ENCODE assay signal across 13 cellular contexts in genomic region chr2:37797081-37797480, GRCh38.
DNase-seq lines count a peak whose midpoint lies in the region; ATAC-seq, FAIRE-seq and TF ChIP-seq lines count a peak whose summit lies in the region.
"Had no signal": no experiment of that assay in that cellular context is flagged by ENCODE, and none has a peak within 500 bp of the region (broad histone marks: within the 10 kb centered on the region; RNA-seq: fewer than 3 reads in every experiment).

No MANE protein-coding gene starts in this region.

- H3K18ac ChIP-seq in mesendoderm (ENCODE audit: low read length) = peak overlapping the region; percentile 68

- no peak overlapping the region for H3K9ac ChIP-seq in mesendoderm (ENCODE audit: low read length)
- H3K9ac ChIP-seq: parathyroid adenoma had no signal

- no peaks in the 10 kb centered on the region for H3K79me1 ChIP-seq in mesendoderm (ENCODE audit: low read length)

- no peak for TF ChIP-seq POLR2A in A549 (IDR thresholded peaks at IDR 0.05; ENCODE audit: low read length)

- no peaks in the 10 kb centered on the region for H3K27me3 ChIP-seq in mesendoderm (ENCODE audit: insufficient read depth, low read length, poor library complexity)
- H3K27me3 ChIP-seq: tibial nerve had no signal

- H3K4me3 ChIP-seq in A549 (no peak overlapping the region), mesendoderm (ENCODE audit: low read length) (no peak overlapping the region)
- H3K4me3 ChIP-seq: SK-N-MC, tibial nerve had no signal

- H4K8ac ChIP-seq in mesendoderm (ENCODE audit: low read depth, low read length) = no peak overlapping the region

- H3K4me2 ChIP-seq in A549 (no peak overlapping the region), mesendoderm (ENCODE audit: low read length) (no peak overlapping the region)

- H3K56ac ChIP-seq in mesendoderm (ENCODE audit: low read length) = no peak overlapping the region

- no peak for TF ChIP-seq CTCF in A549 (IDR thresholded peaks at IDR 0.05)

- H2BK120ac ChIP-seq in mesendoderm (ENCODE audit: low read depth, low read length) = no peak overlapping the region

- peaks cover 35% of the 10 kb centered on the region for H3K4me1 ChIP-seq in A549
- no peaks in the 10 kb centered on the region for H3K4me1 ChIP-seq in mesendoderm (ENCODE audit: control insufficient read depth, low read depth, low read length)
- H3K4me1 ChIP-seq: parathyroid adenoma had no signal

- CTCF ChIA-PET in A549 (lab: Yijun Ruan, JAX) = interaction anchor here (1.1 to 3.5 kb wide), 6 partner anchors 12 to 401 kb away, joined by 3 to 13 read pairs (median 6); no protein-coding TSS in a partner anchor

- TF ChIP-seq EP300 in A549 (IDR thresholded peaks at IDR 0.05) = no peak

- no peak overlapping the region for H2BK5ac ChIP-seq in mesendoderm (ENCODE audit: low read length)

- POLR2A ChIA-PET in A549 (lab: Yijun Ruan, JAX) = no interaction called here

- no peaks in the 10 kb centered on the region for H3K9me3 ChIP-seq in A549
- H3K9me3 ChIP-seq: tibial nerve had no signal

- H3K23ac ChIP-seq in mesendoderm (ENCODE audit: low read length) = no peak overlapping the region

- ATAC-seq in A549 = no peak
- ATAC-seq in GM21447 (IDR thresholded peaks at IDR 0.05; ENCODE audit: unreplicated experiment) = no peak
- ATAC-seq: activated naive CD4-positive, alpha-beta T cell treated with anti-CD3 and anti-CD28 coated beads, Interleukin-2, amount 50 U/mL, for 72 hours had no signal

- no peak for DNase-seq in A549 (ENCODE audit: low read depth in 1 of 2, low spot score in 1 of 2)
- DNase-seq in HCEC 1CT = peak; percentile 95
- peak; percentile 54 for DNase-seq in astrocyte of the hippocampus (ENCODE audit: low read depth, low spot score)
- no peak for DNase-seq in mesendoderm
- no peak for DNase-seq in mesenteric fat pad (ENCODE audit: low spot score)
- no peak for DNase-seq in DMS 273 treated with DMSO at 0.1 percent for 48 hours (lab: John Stamatoyannopoulos, UW)
- no peak for DNase-seq in NCI-H1436 treated with DMSO at 0.1 percent for 48 hours (lab: John Stamatoyannopoulos, UW)
- DNase-seq: NCI-H774 had no signal

- FAIRE-seq in A549 (lab: Jason Lieb, UNC) = no peak

- no peak overlapping the region for H2BK15ac ChIP-seq in mesendoderm (replicated peaks; ENCODE audit: low read depth)

- H3K4ac ChIP-seq in mesendoderm (ENCODE audit: low read depth, low read length) = no peak overlapping the region

- no peak overlapping the region for H2AK5ac ChIP-seq in mesendoderm (ENCODE audit: low read length)

- TF ChIP-seq RAD21 in A549 (conservative IDR thresholded peaks at IDR 0.05 in 1 of 2, IDR thresholded peaks at IDR 0.05 in 1 of 2) = no peak

- H4K5ac ChIP-seq in mesendoderm (ENCODE audit: low read length) = no peak overlapping the region

- H3K36me3 ChIP-seq in mesendoderm (ENCODE audit: control insufficient read depth, insufficient read depth, low read length) = no peaks in the 10 kb centered on the region
- H3K36me3 ChIP-seq: tibial nerve had no signal

- WGBS in A549 (ENCODE audit: missing lambda C conversion rate) = 75% methylated on average over 3 of the region's 3 CpGs
- no CpG with 5 or more reads among the region's 3 CpGs for WGBS in mesendoderm (ENCODE audit: extremely low coverage, insufficient coverage, low lambda C conversion rate)

- H3K27ac ChIP-seq in A549 (peak overlapping the region; percentile 29 to 38; a peak in 4 of 6 replicates), mesendoderm (ENCODE audit: low read depth, low read length) (no peak overlapping the region)
- H3K27ac ChIP-seq: parathyroid adenoma, SK-N-MC, tibial nerve had no signal

- no peaks in the 10 kb centered on the region for H3K79me2 ChIP-seq in mesendoderm (ENCODE audit: control insufficient read depth, insufficient read depth, low read length)
- H3K79me2 ChIP-seq: parathyroid adenoma had no signal

TF ChIP-seq in A549, 52 proteins besides CTCF, POLR2A, EP300 and RAD21:
- no peak for TF ChIP-seq BHLHE40 (IDR thresholded peaks at IDR 0.05; ENCODE audit: low read depth, low read length)
- TF ChIP-seq JUNB (IDR thresholded peaks at IDR 0.05) = no peak
- no peak for TF ChIP-seq MAZ (IDR thresholded peaks at IDR 0.05; ENCODE audit: borderline replicate concordance, low read depth, low read length)
- TF ChIP-seq MYC (IDR thresholded peaks at IDR 0.05; ENCODE audit: borderline replicate concordance, low read length) = no peak
- no peak for TF ChIP-seq TP53 (CRISPR knock-in tag; IDR thresholded peaks at IDR 0.05)
- no peak for TF ChIP-seq ZC3H11A (IDR thresholded peaks at IDR 0.05)
- no peak for TF ChIP-seq HEYL (CRISPR knock-in tag; IDR thresholded peaks at IDR 0.05)
- TF ChIP-seq ZNF302 (CRISPR knock-in tag; IDR thresholded peaks at IDR 0.05) = no peak
- no peak for TF ChIP-seq ZSCAN20 (CRISPR knock-in tag; IDR thresholded peaks at IDR 0.05)

Comparison
In these comparisons a context has a peak if more than half of its experiments do, and no peak if none do; other contexts are left out.
1. DNase-seq: peak in HCEC 1CT (single experiment) and astrocyte of the hippocampus (single experiment); none in A549 (0 of 2), mesendoderm (single experiment), mesenteric fat pad (single experiment), DMS 273 treated with DMSO at 0.1 percent for 48 hours (single experiment) and NCI-H1436 treated with DMSO at 0.1 percent for 48 hours (single experiment).